Comparison of ENCODE assay signal across 8 cellular contexts in genomic region chr4:121656269-121656641, GRCh38. TPM values are rescaled to one million over a fixed set of nuclear protein-coding genes. Genes with fewer than 3 reads are reported as not detected.
DNase-seq lines count a peak whose midpoint lies in the region; ATAC-seq lines count a peak whose summit lies in the region.

No MANE protein-coding gene starts in this region.

- CTCF ChIA-PET in activated CD4-positive, alpha-beta memory T cell treated with anti-CD3 and anti-CD28 coated beads, Interleukin-2, amount 10 ng/mL, durations not matched to agents 7 days and 5 days (lab: Charles Lee) = interaction anchor here (0.7 to 1.8 kb wide), 3 partner anchors 13 to 286 kb away, joined by 3 to 7 read pairs (median 4); no protein-coding TSS in a partner anchor

- no peaks in the 10 kb centered on the region for H3K9me3 Mint-ChIP-seq in activated CD4-positive, alpha-beta memory T cell treated with anti-CD3 and anti-CD28 coated beads, Interleukin-2, amount 10 ng/mL, durations not matched to agents 7 days and 5 days

- H3K27ac Mint-ChIP-seq in activated CD4-positive, alpha-beta memory T cell treated with anti-CD3 and anti-CD28 coated beads, Interleukin-2, amount 10 ng/mL, durations not matched to agents 7 days and 5 days = no peak overlapping the region

- H3K4me1 ChIP-seq in right cardiac atrium (ENCODE audit: control insufficient read depth, insufficient read depth, low read length) = no peaks in the 10 kb centered on the region

- no peak overlapping the region for H3K4me3 ChIP-seq in right cardiac atrium (ENCODE audit: low read length)

- intact Hi-C loops in right cardiac atrium (cut with DNase I) = loop anchor here in 3 of 4 donors (5.0 to 10.0 kb wide), 3 partner anchors 171 to 284 kb away; no protein-coding TSS in a partner anchor

- H3K4me1 Mint-ChIP-seq in activated CD4-positive, alpha-beta memory T cell treated with anti-CD3 and anti-CD28 coated beads, Interleukin-2, amount 10 ng/mL, durations not matched to agents 7 days and 5 days = peaks cover 8% of the 10 kb centered on the region

- DNase-seq in ELF-1 (ENCODE audit: low read depth, low spot score) (peak; percentile 51), NCI-H1417 (lab: John Stamatoyannopoulos, UW) (peak in 2 of 3 experiments; percentile 31 to 69), right cardiac atrium (peak; percentile 30 to 68 (median 65)), amniotic stem cell (lab: John Stamatoyannopoulos, UW) (no peak)
- peak; percentile 36 for DNase-seq in activated CD4-positive, alpha-beta memory T cell treated with anti-CD3 and anti-CD28 coated beads, Interleukin-2, amount 10 ng/mL, durations not matched to agents 7 days and 5 days
- peak; percentile 27 for DNase-seq in stimulated activated CD4-positive, alpha-beta T cell treated with anti-CD3 and anti-CD28 coated beads, Interleukin-1b, Interleukin-23, amount 100 ng/mL, for 48 hours

- POLR2A ChIA-PET in activated CD4-positive, alpha-beta memory T cell treated with anti-CD3 and anti-CD28 coated beads, Interleukin-2, amount 10 ng/mL, durations not matched to agents 7 days and 5 days (lab: Charles Lee) = no interaction called here

- WGBS in right cardiac atrium = 31% methylated on average over 5 of the region's 5 CpGs

- H3K27me3 ChIP-seq in right cardiac atrium (ENCODE audit: control insufficient read depth, insufficient read depth) = no peaks in the 10 kb centered on the region

- peak; percentile 58 for ATAC-seq in GM21723 (IDR thresholded peaks at IDR 0.05; ENCODE audit: unreplicated experiment)
- ATAC-seq in right cardiac atrium = peak; percentile 67 to 85
- no peak for ATAC-seq in GM19397 (IDR thresholded peaks at IDR 0.05; ENCODE audit: unreplicated experiment)

- peaks cover 6% of the 10 kb centered on the region for H3K27me3 Mint-ChIP-seq in activated CD4-positive, alpha-beta memory T cell treated with anti-CD3 and anti-CD28 coated beads, Interleukin-2, amount 10 ng/mL, durations not matched to agents 7 days and 5 days

- no peak overlapping the region for H3K4me3 Mint-ChIP-seq in activated CD4-positive, alpha-beta memory T cell treated with anti-CD3 and anti-CD28 coated beads, Interleukin-2, amount 10 ng/mL, durations not matched to agents 7 days and 5 days

- no peak overlapping the region for H3K27ac ChIP-seq in right cardiac atrium (ENCODE audit: low read length)

- H3K9me3 ChIP-seq in right cardiac atrium (ENCODE audit: control insufficient read depth, low read length) = no peaks in the 10 kb centered on the region

- peaks cover under 1% of the 10 kb centered on the region for H3K36me3 Mint-ChIP-seq in activated CD4-positive, alpha-beta memory T cell treated with anti-CD3 and anti-CD28 coated beads, Interleukin-2, amount 10 ng/mL, durations not matched to agents 7 days and 5 days (ENCODE audit: low read depth)

RNA-seq across cellular contexts. Expression of gene ANXA5, which starts 40.5 kb away (rescaled TPM):
- total RNA-seq in activated CD4-positive, alpha-beta memory T cell treated with anti-CD3 and anti-CD28 coated beads, Interleukin-2, amount 10 ng/mL, durations not matched to agents 7 days and 5 days = 100 to 1,000 TPM; 234 to 235 TPM
- 100 to 1,000 TPM; 145 to 218 (median 167) TPM for total RNA-seq in right cardiac atrium
- polyA plus RNA-seq in right cardiac atrium = 168 TPM
